ENCODE assay signal across 26 cellular contexts in the genomic region with DNA sequence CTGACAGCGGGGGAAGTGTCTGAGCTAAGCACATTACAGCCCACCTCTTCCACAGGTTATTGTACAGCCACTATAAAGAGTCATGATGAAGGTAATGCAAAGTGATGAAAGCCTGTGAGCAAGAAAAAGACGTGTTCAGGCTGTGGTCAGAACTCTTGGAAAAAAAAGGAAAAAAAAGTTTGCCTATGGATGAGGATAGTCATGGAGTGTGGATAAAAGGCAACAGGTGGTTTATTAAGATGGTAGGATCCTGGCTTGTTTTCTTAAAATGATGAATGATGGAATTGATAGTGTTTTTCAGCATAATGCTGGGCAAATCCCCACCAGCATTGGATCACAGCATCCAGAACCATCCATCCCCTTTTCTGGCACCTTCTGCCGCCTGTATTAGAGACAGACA. TPM values are rescaled to one million over a fixed set of nuclear protein-coding genes. Genes with fewer than 3 reads are reported as not detected.
"Had no signal": no experiment of that assay in that cellular context is flagged by ENCODE, and none has a peak within 500 bp of the region (broad histone marks: within the 10 kb centered on the region; RNA-seq: fewer than 3 reads in every experiment).

No MANE protein-coding gene starts in this region.

- H3K27me3 Mint-ChIP-seq: T-cell had no signal

- H3K27me3 ChIP-seq: SJCRH30 had no signal

- ATAC-seq: Panc1, SK-N-SH treated with all-trans-retinoic acid at 6 μM for 48 hours, T-cell had no signal

- H3K4me3 Mint-ChIP-seq: T-cell had no signal

- H3K9me3 ChIP-seq: SJCRH30 had no signal

- DNase-seq: MM.1S, NCI-H1105, NCI-H1417 treated with DMSO at 0.1 percent for 48 hours, NCI-H1436 treated with DMSO at 0.1 percent for 48 hours, NCI-H1694 treated with DMSO at 0.1 percent for 48 hours, NCI-H187 treated with DMSO at 0.1 percent for 48 hours, NCI-H2029, NCI-H2171 treated with DMSO at 0.1 percent for 48 hours, NCI-H2227 treated with DMSO at 0.1 percent for 48 hours, NCI-H345, NCI-H510A treated with DMSO at 0.1 percent for 48 hours, NCI-H524 treated with DMSO at 0.1 percent for 48 hours, NCI-H526 treated with DMSO at 0.1 percent for 48 hours, NCI-H774, PC-9, SHP77, SIG-M5, SJCRH30, T-cell had no signal

- H3K27ac Mint-ChIP-seq: T-cell had no signal

- H3K36me3 ChIP-seq: SJCRH30 had no signal

- FAIRE-seq: RCC 7860 had no signal

- H2AFZ ChIP-seq: PC-9 had no signal

- H3K4me2 ChIP-seq: PC-9 had no signal

- H3K4me3 ChIP-seq: PC-9, SJCRH30, SK-N-MC had no signal

- H3K27ac ChIP-seq: PC-9, RWPE1, SJCRH30, SK-N-MC had no signal

- H3K9me3 Mint-ChIP-seq: T-cell had no signal

RNA-seq across cellular contexts. Expression of gene UPB1, which starts 23.1 kb away (rescaled TPM):
- total RNA-seq: MCF 10A, SK-MEL-5 had no signal
